In the genomic region with DNA sequence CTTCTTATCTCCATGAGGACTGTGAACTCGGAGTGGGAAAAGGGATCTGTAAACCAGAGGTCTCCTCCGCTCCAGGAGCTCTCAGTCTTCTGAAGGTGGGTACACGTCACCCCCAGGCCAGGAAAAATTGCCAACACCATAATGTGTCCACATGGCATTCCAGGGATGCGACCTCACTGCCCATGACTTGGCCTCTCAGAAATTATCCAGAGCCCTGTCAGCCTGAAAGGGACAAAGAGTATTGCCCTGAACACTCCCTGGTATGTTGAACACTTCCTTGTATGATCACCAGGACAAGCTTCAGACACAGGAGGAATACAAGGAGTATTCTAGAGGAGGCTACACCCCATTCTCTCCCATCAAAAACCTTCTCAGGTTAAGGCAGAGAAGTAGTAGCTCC, we compare ENCODE assay signal across 10 cellular contexts.
DNase-seq lines count a peak whose midpoint lies in the region; ATAC-seq, FAIRE-seq and TF ChIP-seq lines count a peak whose summit lies in the region.
"Had no signal": no experiment of that assay in that cellular context is flagged by ENCODE, and none has a peak within 500 bp of the region (broad histone marks: within the 10 kb centered on the region; RNA-seq: fewer than 3 reads in every experiment).

No MANE protein-coding gene starts in this region.

- H3K4me3 ChIP-seq in body of pancreas (no peak overlapping the region), hepatocyte (no peak overlapping the region), GM23338 (no peak overlapping the region)
- H3K4me3 ChIP-seq in effector memory CD4-positive, alpha-beta T cell (ENCODE audit: insufficient read depth, low read depth, low read length, poor library complexity, severe bottlenecking) = no peak overlapping the region
- H3K4me3 ChIP-seq: left ventricle myocardium inferior, neural progenitor cell had no signal

- ATAC-seq in body of pancreas (peak; percentile 63), GM23338 (no peak), GM21526 (IDR thresholded peaks at IDR 0.05; ENCODE audit: low FRiP score, unreplicated experiment) (no peak)

- peaks cover 9% of the 10 kb centered on the region; the same call in 2 of the 3 replicates for H3K9me3 Mint-ChIP-seq in GM23338
- H3K9me3 Mint-ChIP-seq: neural progenitor cell had no signal

- peaks cover 2% of the 10 kb centered on the region; the same call in 2 of the 3 replicates for H3K4me1 Mint-ChIP-seq in GM23338
- H3K4me1 Mint-ChIP-seq: neural progenitor cell had no signal

- H3K36me3 ChIP-seq in body of pancreas (replicated peaks in 1 of 2; ENCODE audit: insufficient read depth in 1 of 2, low read depth in 2 of 2) = no peaks in the 10 kb centered on the region
- H3K36me3 ChIP-seq in hepatocyte (replicated peaks; ENCODE audit: insufficient read depth, low read depth) = no peaks in the 10 kb centered on the region
- H3K36me3 ChIP-seq in effector memory CD4-positive, alpha-beta T cell (ENCODE audit: control insufficient read depth, insufficient read depth, low read length) = no peaks in the 10 kb centered on the region
- no peaks in the 10 kb centered on the region for H3K36me3 ChIP-seq in GM23338 (ENCODE audit: insufficient read depth)
- H3K36me3 ChIP-seq: left ventricle myocardium inferior, neural progenitor cell had no signal

- peak overlapping the region in 1 of 4 donors; percentile 25 for H3K27ac ChIP-seq in body of pancreas
- no peak overlapping the region for H3K27ac ChIP-seq in hepatocyte
- H3K27ac ChIP-seq in effector memory CD4-positive, alpha-beta T cell (ENCODE audit: insufficient read depth, low read length, poor library complexity, severe bottlenecking) = no peak overlapping the region
- H3K27ac ChIP-seq in GM23338 (ENCODE audit: low read depth) = no peak overlapping the region
- H3K27ac ChIP-seq: left ventricle myocardium inferior, neural progenitor cell had no signal

- TF ChIP-seq CTCF in body of pancreas (IDR thresholded peaks at IDR 0.05) (no peak), hepatocyte (IDR thresholded peaks at IDR 0.05; ENCODE audit: poor library complexity) (no peak), GM23338 (conservative IDR thresholded peaks at IDR 0.05; ENCODE audit: low read depth in 2 of 2) (no peak), D721Med (IDR thresholded peaks at IDR 0.05; ENCODE audit: insufficient read depth, missing control alignments) (no peak)

- H2AFZ ChIP-seq in hepatocyte = no peak overlapping the region
- no peak overlapping the region for H2AFZ ChIP-seq in GM23338
- H2AFZ ChIP-seq: neural progenitor cell had no signal

- 70 to 73% methylated on average over 4 of the region's 4 CpGs for WGBS in body of pancreas, 2 donors
- WGBS in hepatocyte (ENCODE audit: low lambda C conversion rate, missing lambda C conversion rate) = 77% methylated on average over 4 of the region's 4 CpGs

- H3K36me3 Mint-ChIP-seq in GM23338 (ENCODE audit: low read depth) = no peaks in the 10 kb centered on the region
- H3K36me3 Mint-ChIP-seq: neural progenitor cell had no signal

- no peak overlapping the region for H3K27ac Mint-ChIP-seq in GM23338
- H3K27ac Mint-ChIP-seq: neural progenitor cell had no signal

- H3F3A ChIP-seq in GM23338 (replicated peaks; ENCODE audit: low read depth) = no peaks in the 10 kb centered on the region

- no peaks in the 10 kb centered on the region for H3K27me3 ChIP-seq in body of pancreas
- no peaks in the 10 kb centered on the region for H3K27me3 ChIP-seq in hepatocyte
- H3K27me3 ChIP-seq in effector memory CD4-positive, alpha-beta T cell (replicated peaks; ENCODE audit: control insufficient read depth, insufficient read depth, low read length, poor library complexity, severe bottlenecking) = no peaks in the 10 kb centered on the region
- H3K27me3 ChIP-seq in GM23338 (ENCODE audit: insufficient read depth) = no peaks in the 10 kb centered on the region
- H3K27me3 ChIP-seq: neural progenitor cell had no signal

- no peaks in the 10 kb centered on the region for H3K9me3 ChIP-seq in body of pancreas
- no peaks in the 10 kb centered on the region for H3K9me3 ChIP-seq in hepatocyte (ENCODE audit: low read depth)
- no peaks in the 10 kb centered on the region for H3K9me3 ChIP-seq in effector memory CD4-positive, alpha-beta T cell (ENCODE audit: control insufficient read depth, low read length)
- H3K9me3 ChIP-seq: left ventricle myocardium inferior had no signal

- H3K4me3 Mint-ChIP-seq in GM23338 = no peak overlapping the region
- H3K4me3 Mint-ChIP-seq: neural progenitor cell had no signal

- no peak for TF ChIP-seq POLR2A in body of pancreas (IDR thresholded peaks at IDR 0.05)

- no peaks in the 10 kb centered on the region for H3K79me2 ChIP-seq in hepatocyte
- no peaks in the 10 kb centered on the region for H3K79me2 ChIP-seq in GM23338 (replicated peaks; ENCODE audit: insufficient read depth)

- H3K9me2 ChIP-seq in hepatocyte (replicated peaks; ENCODE audit: insufficient read depth) = no peaks in the 10 kb centered on the region
- no peaks in the 10 kb centered on the region for H3K9me2 ChIP-seq in GM23338 (ENCODE audit: insufficient read depth)

- FAIRE-seq in HTR-8/SVneo (lab: Jason Lieb, UNC) (no peak), D721Med (lab: Jason Lieb, UNC) (no peak)

- DNase-seq in HTR-8/SVneo (ENCODE audit: insufficient read length, low spot score) (peak; percentile 9), body of pancreas (peak in 2 of 4 donors; percentile 7 to 14), hepatocyte (ENCODE audit: low spot score) (peak; percentile 11), GM23338 (ENCODE audit: low spot score) (no peak), D721Med (ENCODE audit: insufficient read length, low spot score) (no peak)
- DNase-seq in effector memory CD4-positive, alpha-beta T cell = no peak
- DNase-seq: left ventricle myocardium inferior, NCI-H2171 had no signal

- intact Hi-C loops in body of pancreas (cut with DNase I) = no loop called here

- H3K4me1 ChIP-seq in body of pancreas = no peaks in the 10 kb centered on the region
- no peaks in the 10 kb centered on the region for H3K4me1 ChIP-seq in hepatocyte (ENCODE audit: insufficient read depth)
- no peaks in the 10 kb centered on the region for H3K4me1 ChIP-seq in effector memory CD4-positive, alpha-beta T cell (ENCODE audit: control insufficient read depth, insufficient read depth, low read length, poor library complexity, severe bottlenecking)
- H3K4me1 ChIP-seq in GM23338 (ENCODE audit: insufficient read depth) = no peaks in the 10 kb centered on the region
- H3K4me1 ChIP-seq: neural progenitor cell had no signal

- no peaks in the 10 kb centered on the region for H3K27me3 Mint-ChIP-seq in GM23338 (ENCODE audit: insufficient read depth, low read depth, poor library complexity)

- H3K4me2 ChIP-seq in hepatocyte (no peak overlapping the region), GM23338 (no peak overlapping the region)
- H3K4me2 ChIP-seq: neural progenitor cell had no signal

- H4K20me1 ChIP-seq in hepatocyte (ENCODE audit: insufficient read depth, poor library complexity, severe bottlenecking) (no peaks in the 10 kb centered on the region), GM23338 (replicated peaks; ENCODE audit: insufficient read depth) (no peaks in the 10 kb centered on the region)

TF ChIP-seq in GM23338, 12 proteins besides CTCF, POLR2A, EP300 and RAD21 (continues in another document):
- TF ChIP-seq ETS1 (IDR thresholded peaks at IDR 0.05) (no peak), EZH2 (IDR thresholded peaks at IDR 0.05; ENCODE audit: low read depth, unreplicated experiment) (no peak), JUNB (IDR thresholded peaks at IDR 0.05; ENCODE audit: unreplicated experiment) (no peak)

Comparison
In these comparisons a context has a peak if more than half of its experiments do, and no peak if none do; other contexts are left out.
1. DNase-seq: peak in HTR-8/SVneo (single experiment) and hepatocyte (single experiment); none in effector memory CD4-positive, alpha-beta T cell (0 of 3), GM23338 (single experiment) and D721Med (single experiment).